ENCODE assay signal across 1 cellular context in genomic region chr22:37428649-37429586, GRCh38.
TF ChIP-seq lines count a peak whose summit lies in the region.

No MANE protein-coding gene starts in this region.

TF ChIP-seq in GM12878, 131 proteins besides CTCF, POLR2A, EP300 and RAD21 (continued from another document):
- no peak for TF ChIP-seq ATF3 (IDR thresholded peaks at IDR 0.05; ENCODE audit: borderline replicate concordance, extremely low read depth, low read depth, low read length)
- no peak for TF ChIP-seq SKIL (IDR thresholded peaks at IDR 0.05; ENCODE audit: low read depth, poor library complexity, severe bottlenecking)
- no peak for TF ChIP-seq BCL3 (IDR thresholded peaks at IDR 0.05; ENCODE audit: borderline replicate concordance, insufficient read depth, low read depth, low read length, poor library complexity, severe bottlenecking)
- TF ChIP-seq PAX5 (IDR thresholded peaks at IDR 0.05; ENCODE audit: borderline replicate concordance, low read depth, low read length): peak; percentile 44; the same call in 1 of the 2 replicates
- no peak for TF ChIP-seq USF2 (IDR thresholded peaks at IDR 0.05; ENCODE audit: borderline replicate concordance, low read depth, low read length)
- TF ChIP-seq YY1 (IDR thresholded peaks at IDR 0.05; ENCODE audit: low read depth, low read length): 0 out of 2 replicates have a peak, but pooled peaks have one; percentile 26
- no peak for TF ChIP-seq TCF3 (IDR thresholded peaks at IDR 0.05; ENCODE audit: borderline replicate concordance, insufficient read depth, low read depth, low read length)
- TF ChIP-seq MYC (IDR thresholded peaks at IDR 0.05; ENCODE audit: insufficient read depth, insufficient read length, insufficient replicate concordance, low read length, severe bottlenecking): no peak
